9 cellular contexts compared by ENCODE assay signal in the genomic region with DNA sequence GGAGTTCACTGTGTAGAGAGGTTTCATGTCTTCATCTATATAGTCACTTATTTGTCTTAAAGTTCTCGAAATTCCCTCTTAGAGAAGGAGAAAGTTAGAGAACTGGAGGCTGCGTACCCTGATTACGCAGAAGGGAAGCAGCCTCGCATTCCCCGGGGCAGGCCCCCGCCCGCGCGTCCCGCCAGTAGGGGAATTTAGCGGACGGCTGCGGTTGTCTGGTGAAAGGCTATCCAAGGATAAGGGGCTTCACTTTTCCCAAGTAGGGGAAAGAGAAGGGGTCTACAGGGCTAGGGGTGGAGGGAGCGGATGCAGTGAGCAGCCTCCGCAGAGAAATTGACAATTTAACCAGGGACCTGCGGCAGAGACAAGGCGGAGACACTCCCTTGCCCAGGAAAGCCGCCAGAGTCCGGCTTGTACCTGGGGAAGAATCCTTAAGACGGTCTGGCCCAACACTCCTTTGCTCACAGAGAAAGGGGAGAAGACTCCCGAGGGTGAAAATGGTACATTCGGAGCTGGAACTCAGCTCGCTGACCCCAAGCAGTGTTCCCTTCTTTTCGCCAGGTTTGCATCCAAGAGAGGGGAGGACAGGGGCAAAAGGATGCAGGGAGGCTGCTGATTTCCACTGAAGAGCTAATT. TPM values are rescaled to one million over a fixed set of nuclear protein-coding genes. Genes with fewer than 3 reads are reported as not detected.
DNase-seq lines count a peak whose midpoint lies in the region; ATAC-seq, FAIRE-seq and TF ChIP-seq lines count a peak whose summit lies in the region.
"Had no signal": no experiment of that assay in that cellular context is flagged by ENCODE, and none has a peak within 500 bp of the region (broad histone marks: within the 10 kb centered on the region; RNA-seq: fewer than 3 reads in every experiment).

No MANE protein-coding gene starts in this region.

- peaks cover 83% of the 10 kb centered on the region for H3K79me2 ChIP-seq in GM23248 (ENCODE audit: insufficient read depth)

- H3K36me3 ChIP-seq in GM23248 (ENCODE audit: low read depth) (no peaks in the 10 kb centered on the region), bronchial epithelial cell (ENCODE audit: control insufficient read depth, insufficient read depth, low read length) (no peaks in the 10 kb centered on the region), skeletal muscle tissue (ENCODE audit: control insufficient read depth in 3 of 3, insufficient read depth in 3 of 3, low read length in 3 of 3) (peaks cover 0 to 3% (median 0%) of the 10 kb centered on the region in 3 donors)
- H3K36me3 ChIP-seq: neutrophil had no signal

- DNase-seq in GM23248 (peak; percentile 77), bronchial epithelial cell (ENCODE audit: low read depth) (peak; percentile 41), islet precursor cell (peak; percentile 75)
- DNase-seq in stimulated activated naive B cell treated with anti-CD40 and anti-IgM and Interleukin-4, amounts not matched to agents 10 μg/mL and 1 μg/mL and 100 μg/mL, for 72 hours, result no peak
- DNase-seq in activated naive CD4-positive, alpha-beta T cell treated with anti-CD3 and anti-CD28 coated beads, Interleukin-2, amount 10 ng/mL, durations not matched to agents 7 days and 5 days, result no peak

- peaks cover 23% of the 10 kb centered on the region for H3K27me3 Mint-ChIP-seq in activated T-helper 17 cell treated with anti-CD3 and anti-CD28 coated beads, Interleukin-2, amount 50 U/mL, for 72 hours
- peaks cover 38 to 55% of the 10 kb centered on the region in 2 donors for H3K27me3 Mint-ChIP-seq in stimulated activated naive B cell treated with anti-CD40 and anti-IgM and Interleukin-4, amounts not matched to agents 10 μg/mL and 1 μg/mL and 100 μg/mL, for 72 hours
- H3K27me3 Mint-ChIP-seq in activated naive CD4-positive, alpha-beta T cell treated with anti-CD3 and anti-CD28 coated beads, Interleukin-2, amount 10 ng/mL, durations not matched to agents 7 days and 5 days, result peaks cover 41% of the 10 kb centered on the region

- H3K9me3 Mint-ChIP-seq in activated T-helper 17 cell treated with anti-CD3 and anti-CD28 coated beads, Interleukin-2, amount 50 U/mL, for 72 hours, result no peaks in the 10 kb centered on the region
- H3K9me3 Mint-ChIP-seq in stimulated activated naive B cell treated with anti-CD40 and anti-IgM and Interleukin-4, amounts not matched to agents 10 μg/mL and 1 μg/mL and 100 μg/mL, for 72 hours, result peaks cover 0 to 2% of the 10 kb centered on the region in 2 donors
- no peaks in the 10 kb centered on the region for H3K9me3 Mint-ChIP-seq in activated naive CD4-positive, alpha-beta T cell treated with anti-CD3 and anti-CD28 coated beads, Interleukin-2, amount 10 ng/mL, durations not matched to agents 7 days and 5 days

- 2 to 4% methylated on average over 24 of the region's 24 CpGs for WGBS in GM23248 (ENCODE audit: low coverage in 1 of 2, low lambda C conversion rate in 2 of 2, missing lambda C conversion rate in 2 of 2), 2 experiments

- H3K4me1 Mint-ChIP-seq in activated T-helper 17 cell treated with anti-CD3 and anti-CD28 coated beads, Interleukin-2, amount 50 U/mL, for 72 hours, result no peaks in the 10 kb centered on the region
- peaks cover 11 to 30% of the 10 kb centered on the region in 2 donors for H3K4me1 Mint-ChIP-seq in stimulated activated naive B cell treated with anti-CD40 and anti-IgM and Interleukin-4, amounts not matched to agents 10 μg/mL and 1 μg/mL and 100 μg/mL, for 72 hours
- peaks cover 19% of the 10 kb centered on the region for H3K4me1 Mint-ChIP-seq in activated naive CD4-positive, alpha-beta T cell treated with anti-CD3 and anti-CD28 coated beads, Interleukin-2, amount 10 ng/mL, durations not matched to agents 7 days and 5 days

- TF ChIP-seq CTCF in bronchial epithelial cell (IDR thresholded peaks at IDR 0.05; ENCODE audit: insufficient read depth, low read length, severe bottlenecking), result no peak

- no peaks in the 10 kb centered on the region for H3K27me3 ChIP-seq in GM23248 (replicated peaks; ENCODE audit: insufficient read depth)
- H3K27me3 ChIP-seq in bronchial epithelial cell (ENCODE audit: control insufficient read depth, insufficient read depth, low read length), result no peaks in the 10 kb centered on the region
- H3K27me3 ChIP-seq in skeletal muscle tissue (ENCODE audit: control insufficient read depth in 3 of 3, insufficient read depth in 3 of 3, low read length in 3 of 3), result no peaks in the 10 kb centered on the region

- no peak overlapping the region for H3K4me3 Mint-ChIP-seq in activated T-helper 17 cell treated with anti-CD3 and anti-CD28 coated beads, Interleukin-2, amount 50 U/mL, for 72 hours
- H3K4me3 Mint-ChIP-seq in stimulated activated naive B cell treated with anti-CD40 and anti-IgM and Interleukin-4, amounts not matched to agents 10 μg/mL and 1 μg/mL and 100 μg/mL, for 72 hours, result peak overlapping the region in 1 of 2 donors; percentile 69
- no peak overlapping the region for H3K4me3 Mint-ChIP-seq in activated naive CD4-positive, alpha-beta T cell treated with anti-CD3 and anti-CD28 coated beads, Interleukin-2, amount 10 ng/mL, durations not matched to agents 7 days and 5 days

- H3K4me1 ChIP-seq in GM23248 (ENCODE audit: insufficient read depth), result peaks cover 33% of the 10 kb centered on the region
- peaks cover 7 to 30% (median 19%) of the 10 kb centered on the region in 3 donors for H3K4me1 ChIP-seq in skeletal muscle tissue (ENCODE audit: control insufficient read depth in 3 of 3, insufficient read depth in 3 of 3, low read length in 3 of 3)

- no peaks in the 10 kb centered on the region for H4K20me1 ChIP-seq in GM23248 (ENCODE audit: insufficient read depth)

- H3F3A ChIP-seq in GM23248 (ENCODE audit: insufficient read depth), result peaks cover 28% of the 10 kb centered on the region

- H3K36me3 Mint-ChIP-seq in activated T-helper 17 cell treated with anti-CD3 and anti-CD28 coated beads, Interleukin-2, amount 50 U/mL, for 72 hours (ENCODE audit: low read depth), result no peaks in the 10 kb centered on the region
- H3K36me3 Mint-ChIP-seq in stimulated activated naive B cell treated with anti-CD40 and anti-IgM and Interleukin-4, amounts not matched to agents 10 μg/mL and 1 μg/mL and 100 μg/mL, for 72 hours, result no peaks in the 10 kb centered on the region
- H3K36me3 Mint-ChIP-seq in activated naive CD4-positive, alpha-beta T cell treated with anti-CD3 and anti-CD28 coated beads, Interleukin-2, amount 10 ng/mL, durations not matched to agents 7 days and 5 days, result no peaks in the 10 kb centered on the region

- no peak for ATAC-seq in activated T-helper 17 cell treated with anti-CD3 and anti-CD28 coated beads, Interleukin-2, amount 50 U/mL, for 72 hours (replicated peaks)
- no peak for ATAC-seq in GM19397 (IDR thresholded peaks at IDR 0.05; ENCODE audit: unreplicated experiment)
- no peak for ATAC-seq in stimulated activated naive B cell treated with anti-CD40 and anti-IgM and Interleukin-4, amounts not matched to agents 10 μg/mL and 1 μg/mL and 100 μg/mL, for 72 hours (replicated peaks)

- H3K27ac ChIP-seq in GM23248 (peak overlapping the region; percentile 87), skeletal muscle tissue (ENCODE audit: low read depth, low read length) (peak overlapping the region; percentile 83)
- H3K27ac ChIP-seq: neutrophil had no signal

- peak overlapping the region; percentile 100 for H3K4me2 ChIP-seq in GM23248 (ENCODE audit: unreplicated experiment)

- in situ Hi-C loops in GM23248 (cut with MboI), result no loop called here

- no peaks in the 10 kb centered on the region for H3K9me2 ChIP-seq in GM23248 (ENCODE audit: insufficient read depth)

- peak overlapping the region; percentile 93 for H3K9ac ChIP-seq in GM23248
- H3K9ac ChIP-seq in skeletal muscle tissue (ENCODE audit: low read depth in 1 of 3, low read length in 3 of 3), result peak overlapping the region; percentile 83 to 91 (median 90)

- H2AFZ ChIP-seq in GM23248, result peak overlapping the region; percentile 91

- CTCF ChIA-PET in activated naive CD4-positive, alpha-beta T cell treated with anti-CD3 and anti-CD28 coated beads, Interleukin-2, amount 10 ng/mL, durations not matched to agents 7 days and 5 days (lab: Charles Lee), result no interaction called here

- H3K9me3 ChIP-seq in GM23248 (ENCODE audit: low read depth) (no peaks in the 10 kb centered on the region), skeletal muscle tissue (ENCODE audit: control insufficient read depth in 3 of 3, low read length in 3 of 3) (no peaks in the 10 kb centered on the region)
- H3K9me3 ChIP-seq: neutrophil had no signal

- no peak overlapping the region for H3K27ac Mint-ChIP-seq in activated T-helper 17 cell treated with anti-CD3 and anti-CD28 coated beads, Interleukin-2, amount 50 U/mL, for 72 hours
- H3K27ac Mint-ChIP-seq in stimulated activated naive B cell treated with anti-CD40 and anti-IgM and Interleukin-4, amounts not matched to agents 10 μg/mL and 1 μg/mL and 100 μg/mL, for 72 hours, result no peak overlapping the region
- no peak overlapping the region for H3K27ac Mint-ChIP-seq in activated naive CD4-positive, alpha-beta T cell treated with anti-CD3 and anti-CD28 coated beads, Interleukin-2, amount 10 ng/mL, durations not matched to agents 7 days and 5 days

- FAIRE-seq in bronchial epithelial cell (lab: Jason Lieb, UNC), result no peak

- H3K4me3 ChIP-seq in GM23248 (peak overlapping the region; percentile 83), bronchial epithelial cell (ENCODE audit: low read depth, low read length) (peak overlapping the region; percentile 71), skeletal muscle tissue (ENCODE audit: low read length in 3 of 3) (peak overlapping the region; percentile 75 to 92 (median 92))

RNA-seq across cellular contexts. Expression of a gene that starts 1.0 kb away (rescaled TPM):
- 4.1 and 8.1 TPM in 2 replicates for total RNA-seq in GM23248 (2014; rRNA removed; shearing (Covaris generic))
- polyA plus RNA-seq in GM23248 (2016; fragmentation: Nextera tagmentation; extraction: Ambion mirVana), result 2.2 and 3.5 TPM in 2 replicates
- total RNA-seq in bronchial epithelial cell (2.6 and 2.7 TPM in 2 replicates), skeletal muscle tissue (4.2 TPM)
- total RNA-seq in activated T-helper 17 cell treated with anti-CD3 and anti-CD28 coated beads, Interleukin-2, amount 50 U/mL, for 72 hours, result under 1 TPM; 0.05 to 0.09 TPM

Comparison
In these comparisons a context has a peak if more than half of its experiments do, and no peak if none do; other contexts are left out.
1. DNase-seq: peak in GM23248 (single experiment), bronchial epithelial cell (single experiment) and islet precursor cell (single experiment); none in stimulated activated naive B cell treated with anti-CD40 and anti-IgM and Interleukin-4, amounts not matched to agents 10 μg/mL and 1 μg/mL and 100 μg/mL, for 72 hours (single experiment) and activated naive CD4-positive, alpha-beta T cell treated with anti-CD3 and anti-CD28 coated beads, Interleukin-2, amount 10 ng/mL, durations not matched to agents 7 days and 5 days (single experiment).
2. Peak in every context shown above with its lines, with median percentiles within 50 percentile points of each other: H3K4me3 ChIP-seq.